Comparison of ENCODE assay signal across 1 cellular context in genomic region chr1:28235746-28236655, GRCh38.
TF ChIP-seq lines count a peak whose summit lies in the region.

Gene ATP5IF1, plus strand, starts transcription at chr1:28236124. Its CDS starts 60 bp downstream, at chr1:28236184.

TF ChIP-seq in GM12878, 131 proteins besides CTCF, POLR2A, EP300 and RAD21 (continued from another document and continues in another):
- no peak for TF ChIP-seq BCLAF1 (IDR thresholded peaks at IDR 0.05)
- TF ChIP-seq MEF2A (IDR thresholded peaks at IDR 0.05; ENCODE audit: insufficient read depth, low read depth, low read length), result no peak
- TF ChIP-seq, protein P1, sequence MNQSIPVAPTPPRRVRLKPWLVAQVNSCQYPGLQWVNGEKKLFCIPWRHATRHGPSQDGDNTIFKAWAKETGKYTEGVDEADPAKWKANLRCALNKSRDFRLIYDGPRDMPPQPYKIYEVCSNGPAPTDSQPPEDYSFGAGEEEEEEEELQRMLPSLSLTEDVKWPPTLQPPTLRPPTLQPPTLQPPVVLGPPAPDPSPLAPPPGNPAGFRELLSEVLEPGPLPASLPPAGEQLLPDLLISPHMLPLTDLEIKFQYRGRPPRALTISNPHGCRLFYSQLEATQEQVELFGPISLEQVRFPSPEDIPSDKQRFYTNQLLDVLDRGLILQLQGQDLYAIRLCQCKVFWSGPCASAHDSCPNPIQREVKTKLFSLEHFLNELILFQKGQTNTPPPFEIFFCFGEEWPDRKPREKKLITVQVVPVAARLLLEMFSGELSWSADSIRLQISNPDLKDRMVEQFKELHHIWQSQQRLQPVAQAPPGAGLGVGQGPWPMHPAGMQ (IDR thresholded peaks at IDR 0.05; ENCODE audit: borderline replicate concordance), result no peak
- TF ChIP-seq, protein P2, sequence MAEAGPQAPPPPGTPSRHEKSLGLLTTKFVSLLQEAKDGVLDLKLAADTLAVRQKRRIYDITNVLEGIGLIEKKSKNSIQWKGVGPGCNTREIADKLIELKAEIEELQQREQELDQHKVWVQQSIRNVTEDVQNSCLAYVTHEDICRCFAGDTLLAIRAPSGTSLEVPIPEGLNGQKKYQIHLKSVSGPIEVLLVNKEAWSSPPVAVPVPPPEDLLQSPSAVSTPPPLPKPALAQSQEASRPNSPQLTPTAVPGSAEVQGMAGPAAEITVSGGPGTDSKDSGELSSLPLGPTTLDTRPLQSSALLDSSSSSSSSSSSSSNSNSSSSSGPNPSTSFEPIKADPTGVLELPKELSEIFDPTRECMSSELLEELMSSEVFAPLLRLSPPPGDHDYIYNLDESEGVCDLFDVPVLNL (IDR thresholded peaks at IDR 0.05; ENCODE audit: low read depth, low read length), result peak; percentile 29; the same call in 1 of the 2 replicates
- peak in 1 of 2 experiments; percentile 28; a peak in 1 of 4 replicates for TF ChIP-seq BHLHE40 (IDR thresholded peaks at IDR 0.05; ENCODE audit: borderline replicate concordance in 1 of 2, low read depth in 2 of 2, low read length in 1 of 2)
- TF ChIP-seq RBBP5 (conservative IDR thresholded peaks at IDR 0.05), result no peak
- TF ChIP-seq MTA3 (IDR thresholded peaks at IDR 0.05; ENCODE audit: borderline replicate concordance, low read length), result no peak
- TF ChIP-seq HCFC1 (IDR thresholded peaks at IDR 0.05; ENCODE audit: low read length), result peak; percentile 25; the same call in 1 of the 2 replicates
- no peak for TF ChIP-seq HDAC6 (IDR thresholded peaks at IDR 0.05; ENCODE audit: unreplicated experiment)
- TF ChIP-seq MXI1 (IDR thresholded peaks at IDR 0.05; ENCODE audit: low read depth, low read length), result 0 out of 2 replicates have a peak, but pooled peaks have one; percentile 15
- no peak for TF ChIP-seq NFIC (IDR thresholded peaks at IDR 0.05; ENCODE audit: low read depth, low read length)
- no peak for TF ChIP-seq TCF7 (IDR thresholded peaks at IDR 0.05; ENCODE audit: borderline replicate concordance)
- TF ChIP-seq SMAD5 (IDR thresholded peaks at IDR 0.05; ENCODE audit: low read depth), result peak; percentile 92; the same call in 1 of the 2 replicates
- TF ChIP-seq MAX (IDR thresholded peaks at IDR 0.05; ENCODE audit: low read depth, low read length), result peak; percentile 63; the same call in 1 of the 2 replicates
- no peak for TF ChIP-seq ZZZ3 (IDR thresholded peaks at IDR 0.05; ENCODE audit: control insufficient read depth, insufficient read length, low read depth)
- peak; percentile 73 for TF ChIP-seq CREM (IDR thresholded peaks at IDR 0.05; ENCODE audit: low read depth)
- TF ChIP-seq YBX1 (IDR thresholded peaks at IDR 0.05), result no peak
- peak; percentile 77 for TF ChIP-seq SMARCA5 (IDR thresholded peaks at IDR 0.05)
- TF ChIP-seq, protein P3, sequence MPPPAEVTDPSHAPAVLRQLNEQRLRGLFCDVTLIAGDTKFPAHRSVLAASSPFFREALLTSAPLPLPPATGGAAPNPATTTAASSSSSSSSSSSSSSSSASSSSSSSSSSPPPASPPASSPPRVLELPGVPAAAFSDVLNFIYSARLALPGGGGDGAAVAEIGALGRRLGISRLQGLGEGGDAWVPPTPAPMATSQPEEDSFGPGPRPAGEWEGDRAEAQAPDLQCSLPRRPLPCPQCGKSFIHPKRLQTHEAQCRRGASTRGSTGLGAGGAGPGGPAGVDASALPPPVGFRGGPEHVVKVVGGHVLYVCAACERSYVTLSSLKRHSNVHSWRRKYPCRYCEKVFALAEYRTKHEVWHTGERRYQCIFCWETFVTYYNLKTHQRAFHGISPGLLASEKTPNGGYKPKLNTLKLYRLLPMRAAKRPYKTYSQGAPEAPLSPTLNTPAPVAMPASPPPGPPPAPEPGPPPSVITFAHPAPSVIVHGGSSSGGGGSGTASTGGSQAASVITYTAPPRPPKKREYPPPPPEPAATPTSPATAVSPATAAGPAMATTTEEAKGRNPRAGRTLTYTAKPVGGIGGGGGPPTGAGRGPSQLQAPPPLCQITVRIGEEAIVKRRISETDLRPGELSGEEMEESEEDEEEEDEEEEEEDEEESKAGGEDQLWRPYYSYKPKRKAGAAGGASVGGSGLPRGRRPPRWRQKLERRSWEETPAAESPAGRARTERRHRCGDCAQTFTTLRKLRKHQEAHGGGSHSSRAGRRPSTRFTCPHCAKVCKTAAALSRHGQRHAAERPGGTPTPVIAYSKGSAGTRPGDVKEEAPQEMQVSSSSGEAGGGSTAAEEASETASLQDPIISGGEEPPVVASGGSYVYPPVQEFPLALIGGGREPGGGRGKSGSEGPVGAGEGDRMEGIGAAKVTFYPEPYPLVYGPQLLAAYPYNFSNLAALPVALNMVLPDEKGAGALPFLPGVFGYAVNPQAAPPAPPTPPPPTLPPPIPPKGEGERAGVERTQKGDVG (CRISPR knock-in tag; IDR thresholded peaks at IDR 0.05), result no peak
- TF ChIP-seq, protein P4, sequence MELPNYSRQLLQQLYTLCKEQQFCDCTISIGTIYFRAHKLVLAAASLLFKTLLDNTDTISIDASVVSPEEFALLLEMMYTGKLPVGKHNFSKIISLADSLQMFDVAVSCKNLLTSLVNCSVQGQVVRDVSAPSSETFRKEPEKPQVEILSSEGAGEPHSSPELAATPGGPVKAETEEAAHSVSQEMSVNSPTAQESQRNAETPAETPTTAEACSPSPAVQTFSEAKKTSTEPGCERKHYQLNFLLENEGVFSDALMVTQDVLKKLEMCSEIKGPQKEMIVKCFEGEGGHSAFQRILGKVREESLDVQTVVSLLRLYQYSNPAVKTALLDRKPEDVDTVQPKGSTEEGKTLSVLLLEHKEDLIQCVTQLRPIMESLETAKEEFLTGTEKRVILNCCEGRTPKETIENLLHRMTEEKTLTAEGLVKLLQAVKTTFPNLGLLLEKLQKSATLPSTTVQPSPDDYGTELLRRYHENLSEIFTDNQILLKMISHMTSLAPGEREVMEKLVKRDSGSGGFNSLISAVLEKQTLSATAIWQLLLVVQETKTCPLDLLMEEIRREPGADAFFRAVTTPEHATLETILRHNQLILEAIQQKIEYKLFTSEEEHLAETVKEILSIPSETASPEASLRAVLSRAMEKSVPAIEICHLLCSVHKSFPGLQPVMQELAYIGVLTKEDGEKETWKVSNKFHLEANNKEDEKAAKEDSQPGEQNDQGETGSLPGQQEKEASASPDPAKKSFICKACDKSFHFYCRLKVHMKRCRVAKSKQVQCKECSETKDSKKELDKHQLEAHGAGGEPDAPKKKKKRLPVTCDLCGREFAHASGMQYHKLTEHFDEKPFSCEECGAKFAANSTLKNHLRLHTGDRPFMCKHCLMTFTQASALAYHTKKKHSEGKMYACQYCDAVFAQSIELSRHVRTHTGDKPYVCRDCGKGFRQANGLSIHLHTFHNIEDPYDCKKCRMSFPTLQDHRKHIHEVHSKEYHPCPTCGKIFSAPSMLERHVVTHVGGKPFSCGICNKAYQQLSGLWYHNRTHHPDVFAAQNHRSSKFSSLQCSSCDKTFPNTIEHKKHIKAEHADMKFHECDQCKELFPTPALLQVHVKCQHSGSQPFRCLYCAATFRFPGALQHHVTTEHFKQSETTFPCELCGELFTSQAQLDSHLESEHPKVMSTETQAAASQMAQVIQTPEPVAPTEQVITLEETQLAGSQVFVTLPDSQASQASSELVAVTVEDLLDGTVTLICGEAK (IDR thresholded peaks at IDR 0.05; ENCODE audit: borderline replicate concordance), result no peak; the same call in 1 of the 2 replicates
- 0 out of 4 replicates have a peak, but pooled peaks of 1 of the 2 experiments have one; percentile 49 for TF ChIP-seq SRF (IDR thresholded peaks at IDR 0.05; ENCODE audit: low read depth in 2 of 2, low read length in 2 of 2)
- peak; percentile 68 for TF ChIP-seq GATAD2B (conservative IDR thresholded peaks at IDR 0.05; ENCODE audit: low read depth)
- TF ChIP-seq BACH1 (IDR thresholded peaks at IDR 0.05; ENCODE audit: borderline replicate concordance), result peak; percentile 37; the same call in 1 of the 2 replicates
- TF ChIP-seq FOXK2 (IDR thresholded peaks at IDR 0.05), result no peak
- TF ChIP-seq, protein P5, sequence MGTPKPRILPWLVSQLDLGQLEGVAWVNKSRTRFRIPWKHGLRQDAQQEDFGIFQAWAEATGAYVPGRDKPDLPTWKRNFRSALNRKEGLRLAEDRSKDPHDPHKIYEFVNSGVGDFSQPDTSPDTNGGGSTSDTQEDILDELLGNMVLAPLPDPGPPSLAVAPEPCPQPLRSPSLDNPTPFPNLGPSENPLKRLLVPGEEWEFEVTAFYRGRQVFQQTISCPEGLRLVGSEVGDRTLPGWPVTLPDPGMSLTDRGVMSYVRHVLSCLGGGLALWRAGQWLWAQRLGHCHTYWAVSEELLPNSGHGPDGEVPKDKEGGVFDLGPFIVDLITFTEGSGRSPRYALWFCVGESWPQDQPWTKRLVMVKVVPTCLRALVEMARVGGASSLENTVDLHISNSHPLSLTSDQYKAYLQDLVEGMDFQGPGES (IDR thresholded peaks at IDR 0.05), result peak; percentile 94
- TF ChIP-seq, protein P6, sequence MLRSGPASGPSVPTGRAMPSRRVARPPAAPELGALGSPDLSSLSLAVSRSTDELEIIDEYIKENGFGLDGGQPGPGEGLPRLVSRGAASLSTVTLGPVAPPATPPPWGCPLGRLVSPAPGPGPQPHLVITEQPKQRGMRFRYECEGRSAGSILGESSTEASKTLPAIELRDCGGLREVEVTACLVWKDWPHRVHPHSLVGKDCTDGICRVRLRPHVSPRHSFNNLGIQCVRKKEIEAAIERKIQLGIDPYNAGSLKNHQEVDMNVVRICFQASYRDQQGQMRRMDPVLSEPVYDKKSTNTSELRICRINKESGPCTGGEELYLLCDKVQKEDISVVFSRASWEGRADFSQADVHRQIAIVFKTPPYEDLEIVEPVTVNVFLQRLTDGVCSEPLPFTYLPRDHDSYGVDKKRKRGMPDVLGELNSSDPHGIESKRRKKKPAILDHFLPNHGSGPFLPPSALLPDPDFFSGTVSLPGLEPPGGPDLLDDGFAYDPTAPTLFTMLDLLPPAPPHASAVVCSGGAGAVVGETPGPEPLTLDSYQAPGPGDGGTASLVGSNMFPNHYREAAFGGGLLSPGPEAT (IDR thresholded peaks at IDR 0.05; ENCODE audit: low read depth), result peak; percentile 92
- peak; percentile 37 for TF ChIP-seq RELA (IDR thresholded peaks at IDR 0.05; ENCODE audit: borderline replicate concordance, partially characterized antibody)
- peak; percentile 60; the same call in 1 of the 2 replicates for TF ChIP-seq DPF2 (IDR thresholded peaks at IDR 0.05)
- TF ChIP-seq TCF3 (IDR thresholded peaks at IDR 0.05; ENCODE audit: borderline replicate concordance, insufficient read depth, low read depth, low read length), result 0 out of 2 replicates have a peak, but pooled peaks have one; percentile 64
- no peak for TF ChIP-seq SUPT20H (IDR thresholded peaks at IDR 0.05; ENCODE audit: borderline replicate concordance, control insufficient read depth, low read depth, low read length)
- TF ChIP-seq YY1 (IDR thresholded peaks at IDR 0.05; ENCODE audit: low read depth, low read length), result peak; percentile 84
- peak; percentile 98 for TF ChIP-seq POLR2AphosphoS5 (IDR thresholded peaks at IDR 0.05; ENCODE audit: low read length)
- peak; percentile 94 for TF ChIP-seq CHD2 (IDR thresholded peaks at IDR 0.05; ENCODE audit: borderline replicate concordance, low read depth, low read length)
- TF ChIP-seq NR2C2 (IDR thresholded peaks at IDR 0.05; ENCODE audit: borderline replicate concordance, control insufficient read depth, insufficient read length, low read depth), result no peak
- peak; percentile 20; the same call in 1 of the 2 replicates for TF ChIP-seq TARDBP (IDR thresholded peaks at IDR 0.05; ENCODE audit: borderline replicate concordance)
- no peak for TF ChIP-seq SIN3A (IDR thresholded peaks at IDR 0.05; ENCODE audit: low read depth, low read length)
- TF ChIP-seq MEF2B (IDR thresholded peaks at IDR 0.05; ENCODE audit: partially characterized antibody, poor library complexity, severe bottlenecking), result no peak
- TF ChIP-seq, protein P7, sequence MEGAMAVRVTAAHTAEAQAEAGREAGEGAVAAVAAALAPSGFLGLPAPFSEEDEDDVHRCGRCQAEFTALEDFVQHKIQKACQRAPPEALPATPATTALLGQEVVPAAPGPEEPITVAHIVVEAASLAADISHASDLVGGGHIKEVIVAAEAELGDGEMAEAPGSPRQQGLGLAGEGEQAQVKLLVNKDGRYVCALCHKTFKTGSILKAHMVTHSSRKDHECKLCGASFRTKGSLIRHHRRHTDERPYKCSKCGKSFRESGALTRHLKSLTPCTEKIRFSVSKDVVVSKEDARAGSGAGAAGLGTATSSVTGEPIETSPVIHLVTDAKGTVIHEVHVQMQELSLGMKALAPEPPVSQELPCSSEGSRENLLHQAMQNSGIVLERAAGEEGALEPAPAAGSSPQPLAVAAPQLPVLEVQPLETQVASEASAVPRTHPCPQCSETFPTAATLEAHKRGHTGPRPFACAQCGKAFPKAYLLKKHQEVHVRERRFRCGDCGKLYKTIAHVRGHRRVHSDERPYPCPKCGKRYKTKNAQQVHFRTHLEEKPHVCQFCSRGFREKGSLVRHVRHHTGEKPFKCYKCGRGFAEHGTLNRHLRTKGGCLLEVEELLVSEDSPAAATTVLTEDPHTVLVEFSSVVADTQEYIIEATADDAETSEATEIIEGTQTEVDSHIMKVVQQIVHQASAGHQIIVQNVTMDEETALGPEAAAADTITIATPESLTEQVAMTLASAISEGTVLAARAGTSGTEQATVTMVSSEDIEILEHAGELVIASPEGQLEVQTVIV (IDR thresholded peaks at IDR 0.05; ENCODE audit: borderline replicate concordance, partially characterized antibody), result no peak
- peak; percentile 77; the same call in 1 of the 2 replicates for TF ChIP-seq NBN (IDR thresholded peaks at IDR 0.05)
